ENCODE assay signal across 10 cellular contexts in genomic region chr13:46992383-46992952, GRCh38.
DNase-seq lines count a peak whose midpoint lies in the region; ATAC-seq and TF ChIP-seq lines count a peak whose summit lies in the region.
"Had no signal": no experiment of that assay in that cellular context is flagged by ENCODE, and none has a peak within 500 bp of the region (broad histone marks: within the 10 kb centered on the region; RNA-seq: fewer than 3 reads in every experiment).

No MANE protein-coding gene starts in this region.

- POLR2A ChIA-PET in HEK293T (lab: Yijun Ruan, JAX), result no interaction called here
- POLR2A ChIA-PET in naive thymus-derived CD8-positive, alpha-beta T cell (lab: Charles Lee), result no interaction called here

- peaks cover 1 to 30% (median 10%) of the 10 kb centered on the region in 5 donors for H3K27me3 Mint-ChIP-seq in naive thymus-derived CD8-positive, alpha-beta T cell

- DNase-seq in EH (ENCODE audit: low read depth) (peak; percentile 42), HEK293T (ENCODE audit: extremely low spot score) (peak; percentile 44), RKO (ENCODE audit: low spot score) (peak; percentile 35), hepatic stellate cell (ENCODE audit: low spot score) (peak; percentile 6), DMS79 treated with DMSO at 0.1 percent for 48 hours (lab: John Stamatoyannopoulos, UW) (no peak)
- DNase-seq in naive thymus-derived CD8-positive, alpha-beta T cell, result no peak
- DNase-seq: occipital lobe, stomach had no signal

- CTCF ChIA-PET in HEK293T (lab: Yijun Ruan, JAX), result interaction anchor here (0.6 kb wide), 1 partner anchor 35 kb away, joined by 3 read pairs; no protein-coding TSS in a partner anchor

- H3K36me3 Mint-ChIP-seq in naive thymus-derived CD8-positive, alpha-beta T cell, result no peaks in the 10 kb centered on the region

- no peak overlapping the region for H3K4me3 Mint-ChIP-seq in naive thymus-derived CD8-positive, alpha-beta T cell

- H3K27ac Mint-ChIP-seq in naive thymus-derived CD8-positive, alpha-beta T cell, result no peak overlapping the region

- no peak for ATAC-seq in naive thymus-derived CD8-positive, alpha-beta T cell
- ATAC-seq in HG03135 (IDR thresholded peaks at IDR 0.05; ENCODE audit: unreplicated experiment) (no peak), HG03460 (IDR thresholded peaks at IDR 0.05; ENCODE audit: unreplicated experiment) (no peak)

- H3K9me3 Mint-ChIP-seq in naive thymus-derived CD8-positive, alpha-beta T cell, result no peaks in the 10 kb centered on the region

- peaks cover 0 to 8% (median 0%) of the 10 kb centered on the region in 4 donors for H3K4me1 Mint-ChIP-seq in naive thymus-derived CD8-positive, alpha-beta T cell

TF ChIP-seq in HEK293T, 16 proteins besides CTCF, POLR2A, EP300 and RAD21:
- TF ChIP-seq LEF1 (IDR thresholded peaks at IDR 0.05; ENCODE audit: borderline replicate concordance) (no peak), L3MBTL2 (conservative IDR thresholded peaks at IDR 0.05) (no peak), BHLHE40 (IDR thresholded peaks at IDR 0.05; ENCODE audit: borderline replicate concordance) (no peak), ARNT (IDR thresholded peaks at IDR 0.05) (no peak)

Comparison
In these comparisons a context has a peak if more than half of its experiments do, and no peak if none do; other contexts are left out.
1. DNase-seq: peak in EH (single experiment), HEK293T (single experiment), RKO (single experiment) and hepatic stellate cell (single experiment); none in naive thymus-derived CD8-positive, alpha-beta T cell (0 of 10) and DMS79 treated with DMSO at 0.1 percent for 48 hours (single experiment).